In genomic region chr10:121245799-121246198, GRCh38 we compare ENCODE assay signal across 24 cellular contexts.
DNase-seq lines count a peak whose midpoint lies in the region; ATAC-seq and TF ChIP-seq lines count a peak whose summit lies in the region.
"Had no signal": no experiment of that assay in that cellular context is flagged by ENCODE, and none has a peak within 500 bp of the region (broad histone marks: within the 10 kb centered on the region; RNA-seq: fewer than 3 reads in every experiment).

No MANE protein-coding gene starts in this region.

- BruUV-seq in Caco-2 (replicated peaks; lab: Mats Ljungman, UMichigan) = no TSS peak

- ATAC-seq in foreskin keratinocyte (peak; percentile 9), GM19328 (IDR thresholded peaks at IDR 0.05; ENCODE audit: unreplicated experiment) (no peak)
- ATAC-seq: activated CD4-positive, CD25-positive, alpha-beta regulatory T cell treated with anti-CD3 and anti-CD28 coated beads, Interleukin-2, amount 50 U/mL, for 24 hours had no signal

- H3K36me3 Mint-ChIP-seq in Caco-2 (ENCODE audit: insufficient read depth, unreplicated experiment) = no peaks in the 10 kb centered on the region
- no peaks in the 10 kb centered on the region for H3K36me3 Mint-ChIP-seq in progenitor cell of endocrine pancreas (ENCODE audit: insufficient read depth)
- H3K36me3 Mint-ChIP-seq: memory B cell had no signal

- no peaks in the 10 kb centered on the region for H3K9me3 Mint-ChIP-seq in Caco-2 (ENCODE audit: unreplicated experiment)
- no peaks in the 10 kb centered on the region for H3K9me3 Mint-ChIP-seq in progenitor cell of endocrine pancreas (ENCODE audit: low read depth)

- no peak overlapping the region for H3K4me3 Mint-ChIP-seq in Caco-2 (ENCODE audit: unreplicated experiment)
- no peak overlapping the region for H3K4me3 Mint-ChIP-seq in progenitor cell of endocrine pancreas (ENCODE audit: low read depth)
- H3K4me3 Mint-ChIP-seq: activated CD4-positive, alpha-beta memory T cell treated with anti-CD3 and anti-CD28 coated beads, Interleukin-2, amount 10 ng/mL, durations not matched to agents 7 days and 5 days; memory B cell had no signal

- H3K9me3 ChIP-seq in Caco-2 = no peaks in the 10 kb centered on the region
- H3K9me3 ChIP-seq: stomach, thyroid gland had no signal

- no peak overlapping the region for H3K4me3 ChIP-seq in Caco-2 (ENCODE audit: low read depth, low read length)
- H3K4me3 ChIP-seq: GM23248, stomach, thyroid gland had no signal

- H3K27me3 Mint-ChIP-seq in Caco-2 (ENCODE audit: insufficient read depth, unreplicated experiment) (no peaks in the 10 kb centered on the region), progenitor cell of endocrine pancreas (no peaks in the 10 kb centered on the region)
- H3K27me3 Mint-ChIP-seq: activated CD4-positive, alpha-beta memory T cell treated with anti-CD3 and anti-CD28 coated beads, Interleukin-2, amount 10 ng/mL, durations not matched to agents 7 days and 5 days had no signal

- H3K4me1 ChIP-seq in Caco-2 (peaks cover 14% of the 10 kb centered on the region), foreskin keratinocyte (peaks cover 13% of the 10 kb centered on the region)

- peak overlapping the region; percentile 39 for H3K27ac Mint-ChIP-seq in Caco-2 (ENCODE audit: unreplicated experiment)
- peak overlapping the region; percentile 64 for H3K27ac Mint-ChIP-seq in progenitor cell of endocrine pancreas
- H3K27ac Mint-ChIP-seq: activated CD4-positive, alpha-beta memory T cell treated with anti-CD3 and anti-CD28 coated beads, Interleukin-2, amount 10 ng/mL, durations not matched to agents 7 days and 5 days; memory B cell had no signal

- intact Hi-C loops in Caco-2 (cut with micrococcal nuclease; ENCODE audit: unreplicated experiment) (no loop called here), cardiac septum (cut with DNase I) (no loop called here)

- POLR2A ChIA-PET in Caco-2 (lab: Charles Lee) = interaction anchor here (0.6 kb wide), 1 partner anchor 58 kb away, joined by 4 read pairs; no protein-coding TSS in a partner anchor

- H3K4me1 Mint-ChIP-seq in Caco-2 (ENCODE audit: low read depth, unreplicated experiment) (peaks cover 7% of the 10 kb centered on the region), progenitor cell of endocrine pancreas (ENCODE audit: low read depth) (peaks cover 18% of the 10 kb centered on the region)
- H3K4me1 Mint-ChIP-seq: activated CD4-positive, alpha-beta memory T cell treated with anti-CD3 and anti-CD28 coated beads, Interleukin-2, amount 10 ng/mL, durations not matched to agents 7 days and 5 days; memory B cell had no signal

- DNase-seq in Caco-2 = peak; percentile 48 to 54
- DNase-seq in NCI-H146 (lab: John Stamatoyannopoulos, UW) = peak; percentile 57
- DNase-seq in foreskin keratinocyte = no peak
- DNase-seq in progenitor cell of endocrine pancreas (ENCODE audit: low spot score, unreplicated experiment) = no peak
- no peak for DNase-seq in activated CD4-positive, alpha-beta T cell treated with anti-CD3 and anti-CD28 coated beads, Interleukin-2, amount 50 U/mL, for 1 hour
- DNase-seq in activated naive CD4-positive, alpha-beta T cell (lab: John Stamatoyannopoulos, UW) = no peak
- no peak for DNase-seq in cardiac septum (ENCODE audit: low spot score)
- DNase-seq: activated CD4-positive, alpha-beta memory T cell treated with anti-CD3 and anti-CD28 coated beads, Interleukin-2, amount 10 ng/mL, durations not matched to agents 7 days and 5 days; activated CD8-positive, alpha-beta memory T cell treated with anti-CD3 and anti-CD28 coated beads, Interleukin-2, amount 50 U/mL, for 48 hours; activated naive CD4-positive, alpha-beta T cell treated with anti-CD3 and anti-CD28 coated beads, Interleukin-2, amount 50 U/mL, for 16 hours; amniotic stem cell; brain microvascular endothelial cell; effector CD4-positive, alpha-beta T cell; GM23248; MV-4-11; NCI-H1694; NCI-H2171; NCI-H526 treated with DMSO at 0.1 percent for 48 hours; nucleus accumbens; stomach; thyroid gland had no signal

- H3K27ac ChIP-seq in foreskin keratinocyte = peak overlapping the region; percentile 72
- H3K27ac ChIP-seq: brain microvascular endothelial cell, GM23248, stomach, thyroid gland had no signal

- H3K36me3 ChIP-seq in Caco-2 (ENCODE audit: control insufficient read depth, insufficient read depth, low read length) = no peaks in the 10 kb centered on the region
- H3K36me3 ChIP-seq: brain microvascular endothelial cell, stomach, thyroid gland had no signal

- no peaks in the 10 kb centered on the region for H3K27me3 ChIP-seq in Caco-2 (replicated peaks; ENCODE audit: control insufficient read depth, insufficient read depth, low read length)
- H3K27me3 ChIP-seq in foreskin keratinocyte = no peaks in the 10 kb centered on the region
- H3K27me3 ChIP-seq: brain microvascular endothelial cell, stomach, thyroid gland had no signal

- CTCF ChIA-PET in Caco-2 (lab: Charles Lee) = interaction anchor here (1.1 to 1.5 kb wide), 4 partner anchors 9 to 176 kb away, joined by 3 to 4 read pairs (median 4); no protein-coding TSS in a partner anchor

- TF ChIP-seq CTCF in Caco-2 (IDR thresholded peaks at IDR 0.05; ENCODE audit: insufficient read depth in 1 of 2, low read depth in 1 of 2, low read length in 1 of 2, severe bottlenecking in 1 of 2, unreplicated experiment in 1 of 2) (no peak), foreskin keratinocyte (conservative IDR thresholded peaks at IDR 0.05) (no peak), progenitor cell of endocrine pancreas (IDR thresholded peaks at IDR 0.05; ENCODE audit: unreplicated experiment) (no peak)

Comparison
In these comparisons a context has a peak if more than half of its experiments do, and no peak if none do; other contexts are left out.
1. DNase-seq: peak in Caco-2 (2 of 2) and NCI-H146 (single experiment); none in foreskin keratinocyte (0 of 2), progenitor cell of endocrine pancreas (single experiment), activated CD4-positive, alpha-beta T cell treated with anti-CD3 and anti-CD28 coated beads, Interleukin-2, amount 50 U/mL, for 1 hour (single experiment), activated naive CD4-positive, alpha-beta T cell (0 of 4) and cardiac septum (single experiment).